Comparison of ENCODE assay signal across 14 cellular contexts in the genomic region with DNA sequence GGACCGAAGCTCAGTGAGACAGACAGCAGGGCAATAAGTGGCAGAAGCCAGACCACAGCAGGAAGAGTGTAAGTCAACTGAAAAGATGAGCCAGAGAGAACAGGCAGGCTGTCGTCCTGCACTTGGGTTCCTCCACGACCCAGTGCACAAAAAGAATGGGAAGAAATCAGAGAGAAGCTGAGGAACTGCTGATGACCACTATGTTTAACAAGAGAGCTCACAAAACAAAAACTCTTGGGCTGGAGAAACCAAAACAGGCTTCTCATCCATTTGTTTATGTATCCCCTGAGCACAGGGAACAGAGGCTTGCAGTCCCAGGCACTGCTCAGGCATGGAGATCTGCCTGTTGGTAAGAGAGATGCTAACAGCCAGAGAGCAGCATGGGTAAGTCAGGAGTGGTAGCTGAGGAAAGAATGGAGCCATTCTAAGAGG. TPM values are rescaled to one million over a fixed set of nuclear protein-coding genes. Genes with fewer than 3 reads are reported as not detected.
A peak's percentile ranks its signal among the peaks of the same experiment; 100 is the strongest.
DNase-seq lines count a peak whose midpoint lies in the region; ATAC-seq, FAIRE-seq and TF ChIP-seq lines count a peak whose summit lies in the region.
"Had no signal": no experiment of that assay in that cellular context is flagged by ENCODE, and none has a peak within 500 bp of the region (broad histone marks: within the 10 kb centered on the region; RNA-seq: fewer than 3 reads in every experiment).

No MANE protein-coding gene starts in this region.

- H3K79me2 ChIP-seq in astrocyte (ENCODE audit: insufficient read depth, low read length), result peaks cover 98% of the 10 kb centered on the region

- no peak for TF ChIP-seq CTCF in astrocyte (IDR thresholded peaks at IDR 0.05; ENCODE audit: insufficient read depth, low read depth, low read length)
- no peak for TF ChIP-seq CTCF in CD14-positive monocyte (IDR thresholded peaks at IDR 0.05)

- no peak for DNase-seq in activated T-cell treated with anti-CD3 and anti-CD28 coated beads, Interleukin-2, amount 50 U/mL, for 72 hours
- DNase-seq in activated T-cell treated with anti-CD3 and anti-CD28 coated beads for 4 hours, result no peak
- no peak for DNase-seq in astrocyte (ENCODE audit: low read depth)
- peak; percentile 55 for DNase-seq in superior temporal gyrus (ENCODE audit: extremely low spot score)
- DNase-seq in GOT3 (lab: John Stamatoyannopoulos, UW), result no peak
- DNase-seq in GDM1 (lab: John Stamatoyannopoulos, UW), result no peak
- DNase-seq in CD14-positive monocyte (ENCODE audit: low spot score), result no peak
- DNase-seq: activated T-cell treated with anti-CD3 and anti-CD28 coated beads, Interleukin-2, amount 50 U/mL, for 48 hours; effector CD8-positive, alpha-beta T cell; PC-3; stimulated activated CD4-positive, alpha-beta T cell treated with anti-CD3 and anti-CD28 coated beads, Interleukin-4, amount 100 ng/mL, for 4 hours; T-helper 9 cell had no signal

- FAIRE-seq in astrocyte (lab: Jason Lieb, UNC), result no peak

- H3K9me3 Mint-ChIP-seq in activated T-cell treated with anti-CD3 and anti-CD28 coated beads, Interleukin-2, amount 50 U/mL, for 72 hours, result no peaks in the 10 kb centered on the region
- H3K9me3 Mint-ChIP-seq in astrocyte (ENCODE audit: unreplicated experiment), result no peaks in the 10 kb centered on the region
- H3K9me3 Mint-ChIP-seq in CD14-positive monocyte, result peaks cover 0 to 1% (median 0%) of the 10 kb centered on the region in 7 donors

- H3K9ac ChIP-seq in astrocyte (ENCODE audit: low read length), result no peak overlapping the region
- peak overlapping the region; percentile 34 for H3K9ac ChIP-seq in muscle layer of colon (ENCODE audit: low read length)

- H3K27me3 Mint-ChIP-seq in activated T-cell treated with anti-CD3 and anti-CD28 coated beads, Interleukin-2, amount 50 U/mL, for 72 hours (ENCODE audit: low read depth), result no peaks in the 10 kb centered on the region
- H3K27me3 Mint-ChIP-seq in astrocyte (ENCODE audit: low read depth, unreplicated experiment) (no peaks in the 10 kb centered on the region), CD14-positive monocyte (ENCODE audit: low read depth in 3 of 3) (no peaks in the 10 kb centered on the region)

- peaks cover 96% of the 10 kb centered on the region for H4K20me1 ChIP-seq in astrocyte (ENCODE audit: insufficient read depth, low read length)

- H3K4me2 ChIP-seq in astrocyte (ENCODE audit: low read length), result no peak overlapping the region

- H2AFZ ChIP-seq in astrocyte (ENCODE audit: low read depth, low read length), result no peak overlapping the region

- intact Hi-C loops in CD14-positive monocyte (cut with micrococcal nuclease), result no loop called here

- no peak overlapping the region for H3K4me3 Mint-ChIP-seq in activated T-cell treated with anti-CD3 and anti-CD28 coated beads, Interleukin-2, amount 50 U/mL, for 72 hours
- H3K4me3 Mint-ChIP-seq in astrocyte (ENCODE audit: unreplicated experiment), result no peak overlapping the region
- H3K4me3 Mint-ChIP-seq in CD14-positive monocyte, result no peak overlapping the region

- no peaks in the 10 kb centered on the region for H3K27me3 ChIP-seq in astrocyte (ENCODE audit: insufficient read depth, low read length)
- H3K27me3 ChIP-seq in muscle layer of colon (ENCODE audit: control insufficient read depth in 1 of 2, insufficient read depth in 2 of 2, low read length in 2 of 2), result no peaks in the 10 kb centered on the region

- H3K27ac ChIP-seq in astrocyte (ENCODE audit: low read depth, low read length), result peak overlapping the region; percentile 9
- peak overlapping the region; percentile 62 for H3K27ac ChIP-seq in muscle layer of colon (ENCODE audit: low read depth, low read length)

- peaks cover 42% of the 10 kb centered on the region for H3K4me1 Mint-ChIP-seq in activated T-cell treated with anti-CD3 and anti-CD28 coated beads, Interleukin-2, amount 50 U/mL, for 72 hours (ENCODE audit: low read depth)
- peaks cover 14% of the 10 kb centered on the region for H3K4me1 Mint-ChIP-seq in astrocyte (ENCODE audit: low read depth, unreplicated experiment)
- H3K4me1 Mint-ChIP-seq in CD14-positive monocyte, result peaks cover 3% of the 10 kb centered on the region

- H3K9me3 ChIP-seq in astrocyte (ENCODE audit: insufficient read depth, low read depth, low read length) (no peaks in the 10 kb centered on the region), muscle layer of colon (ENCODE audit: low read length) (no peaks in the 10 kb centered on the region)

- H3K4me3 ChIP-seq in astrocyte (ENCODE audit: insufficient read depth, low read depth, low read length) (no peak overlapping the region), muscle layer of colon (ENCODE audit: low read depth in 1 of 2, low read length in 2 of 2) (peak overlapping the region in 1 of 2 donors; percentile 33)

- H3K4me1 ChIP-seq in astrocyte (ENCODE audit: insufficient read depth, low read length) (no peaks in the 10 kb centered on the region), muscle layer of colon (ENCODE audit: insufficient read depth, low read length) (peaks cover 58% of the 10 kb centered on the region)

- H3K36me3 Mint-ChIP-seq in activated T-cell treated with anti-CD3 and anti-CD28 coated beads, Interleukin-2, amount 50 U/mL, for 72 hours (ENCODE audit: insufficient read depth in 2 of 2), result peaks cover 0 to 3% of the 10 kb centered on the region in 2 donors
- H3K36me3 Mint-ChIP-seq in astrocyte (ENCODE audit: low read depth, unreplicated experiment) (peaks cover 10% of the 10 kb centered on the region), CD14-positive monocyte (peaks cover 52 to 81% of the 10 kb centered on the region in 2 donors)

- H3K36me3 ChIP-seq in astrocyte (ENCODE audit: insufficient read depth, low read length) (peaks cover 14% of the 10 kb centered on the region), muscle layer of colon (ENCODE audit: insufficient read depth, low read length) (peaks cover 30% of the 10 kb centered on the region)

- no peak for ATAC-seq in activated T-cell treated with anti-CD3 and anti-CD28 coated beads, Interleukin-2, amount 50 U/mL, for 72 hours (replicated peaks in 1 of 2)
- ATAC-seq: PC-3 had no signal

- peak overlapping the region; percentile 58 for H3K27ac Mint-ChIP-seq in activated T-cell treated with anti-CD3 and anti-CD28 coated beads, Interleukin-2, amount 50 U/mL, for 72 hours
- H3K27ac Mint-ChIP-seq in astrocyte (ENCODE audit: unreplicated experiment) (no peak overlapping the region), CD14-positive monocyte (peak overlapping the region in 2 of 7 donors; percentile 13 to 65)

RNA-seq across cellular contexts. Expression of gene AKAP8L, which starts 14.0 kb away (rescaled TPM):
- 100 to 1,000 TPM; 105 to 124 TPM for total RNA-seq in activated T-cell treated with anti-CD3 and anti-CD28 coated beads, Interleukin-2, amount 50 U/mL, for 72 hours
- 101 and 105 TPM in 2 replicates for total RNA-seq in astrocyte
- 10 to 100 TPM; 21.4 to 39.0 TPM for polyA plus RNA-seq in CD14-positive monocyte

RNA-seq across cellular contexts. Expression of gene AKAP8, which starts 25.2 kb away (rescaled TPM):
- 10 to 100 TPM; 37.9 to 46.4 TPM for total RNA-seq in activated T-cell treated with anti-CD3 and anti-CD28 coated beads, Interleukin-2, amount 50 U/mL, for 72 hours
- 35.6 and 40.1 TPM in 2 replicates for total RNA-seq in astrocyte
- 10 to 100 TPM in 1 of 2 donors, 1 to 10 TPM in 1; 8.0 to 12.3 TPM for polyA plus RNA-seq in CD14-positive monocyte

RNA-seq across cellular contexts. Expression of gene WIZ, which starts 45.0 kb away (rescaled TPM):
- 10 to 100 TPM; 13.4 to 14.8 TPM for total RNA-seq in activated T-cell treated with anti-CD3 and anti-CD28 coated beads, Interleukin-2, amount 50 U/mL, for 72 hours
- total RNA-seq in astrocyte, result 43.8 and 45.3 TPM in 2 replicates
- under 1 TPM; 0.47 to 0.51 TPM for polyA plus RNA-seq in CD14-positive monocyte

RNA-seq across cellular contexts. Expression of gene RASAL3, which starts 59.5 kb away (rescaled TPM):
- total RNA-seq in activated T-cell treated with anti-CD3 and anti-CD28 coated beads, Interleukin-2, amount 50 U/mL, for 72 hours, result 100 to 1,000 TPM; 112 to 128 TPM
- total RNA-seq in astrocyte, result 0.14 TPM in 1 of 2 replicates, not detected in the other
- polyA plus RNA-seq in CD14-positive monocyte, result 10 to 100 TPM in 1 of 2 donors, 1 to 10 TPM in 1; 4.5 to 13.6 TPM
- total RNA-seq: myocyte, PC-3 had no signal
